In the genomic region with DNA sequence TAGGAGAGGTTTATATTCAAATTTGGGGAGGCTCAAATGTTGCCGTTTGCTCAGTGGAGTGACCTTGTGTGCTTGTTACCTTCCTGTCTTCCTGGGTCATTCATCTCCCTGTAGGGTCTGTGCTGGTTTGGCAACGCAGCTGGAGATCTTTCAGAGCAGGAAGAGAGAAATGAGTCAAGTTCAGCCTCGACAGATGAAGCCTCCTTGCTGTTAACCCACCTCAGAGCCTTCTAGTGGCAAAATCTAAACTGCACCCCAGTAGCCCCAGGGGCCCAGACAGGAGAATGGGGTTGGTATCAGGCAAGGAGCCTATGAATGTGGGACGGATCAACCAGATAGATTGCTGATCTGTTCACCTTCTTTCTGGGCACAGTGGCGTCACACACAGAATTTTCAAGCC, we compare ENCODE assay signal across 22 cellular contexts.
"Had no signal": no experiment of that assay in that cellular context is flagged by ENCODE, and none has a peak within 500 bp of the region (broad histone marks: within the 10 kb centered on the region; RNA-seq: fewer than 3 reads in every experiment).

No MANE protein-coding gene starts in this region.

- H3K4me3 Mint-ChIP-seq: activated CD4-positive, alpha-beta memory T cell treated with anti-CD3 and anti-CD28 coated beads for 36 hours; mesothelial cell of epicardium; naive thymus-derived CD8-positive, alpha-beta T cell; neural progenitor cell; stimulated activated naive CD8-positive, alpha-beta T cell treated with anti-CD3 and anti-CD28 coated beads, Interleukin-15, Interleukin-2, amounts not matched to agents 100 ng/mL and 50 ng/mL, for 24 hours had no signal

- H3K4me1 ChIP-seq: body of pancreas, left lung, neural progenitor cell, transverse colon had no signal

- H3K4me2 ChIP-seq: neural progenitor cell had no signal

- H3K27ac ChIP-seq: body of pancreas, left lung, neural progenitor cell, transverse colon had no signal

- H3K9me3 ChIP-seq: body of pancreas, left lung, transverse colon had no signal

- H3K4me3 ChIP-seq: body of pancreas, left lung, lung, neural progenitor cell, transverse colon had no signal

- H3K27me3 ChIP-seq: body of pancreas, left lung, neural progenitor cell, transverse colon had no signal

- H3K27me3 Mint-ChIP-seq: activated CD4-positive, alpha-beta memory T cell treated with anti-CD3 and anti-CD28 coated beads for 36 hours; naive thymus-derived CD8-positive, alpha-beta T cell; stimulated activated naive CD8-positive, alpha-beta T cell treated with anti-CD3 and anti-CD28 coated beads, Interleukin-15, Interleukin-2, amounts not matched to agents 100 ng/mL and 50 ng/mL, for 24 hours had no signal

- H2AFZ ChIP-seq: neural progenitor cell had no signal

- ATAC-seq: body of pancreas; esophagus mucosa; left lung; naive thymus-derived CD8-positive, alpha-beta T cell had no signal

- H3K4me1 Mint-ChIP-seq: mesothelial cell of epicardium had no signal

- H3K36me3 ChIP-seq: left lung, neural progenitor cell, transverse colon had no signal

- H3K36me3 Mint-ChIP-seq: activated CD4-positive, alpha-beta memory T cell treated with anti-CD3 and anti-CD28 coated beads for 36 hours; mesothelial cell of epicardium; naive thymus-derived CD8-positive, alpha-beta T cell; neural progenitor cell had no signal

- DNase-seq: activated CD4-positive, alpha-beta memory T cell treated with anti-CD3 and anti-CD28 coated beads for 36 hours; activated CD4-positive, alpha-beta T cell treated with anti-CD3 and anti-CD28 coated beads for 1 hour; activated naive CD4-positive, alpha-beta T cell treated with anti-CD3 and anti-CD28 coated beads, Interleukin-2, amount 50 U/mL, for 16 hours; activated T-cell treated with anti-CD3 and anti-CD28 coated beads, Interleukin-2, amount 50 U/mL, for 1 hour; anterior cingulate cortex; body of pancreas; caudate nucleus; effector memory CD4-positive, alpha-beta T cell; glutamatergic neuron; hippocampal formation; kidney glomerular epithelial cell; left lung; naive thymus-derived CD8-positive, alpha-beta T cell; stimulated activated CD4-positive, alpha-beta T cell treated with anti-CD3 and anti-CD28 coated beads, Interleukin-4, amount 100 ng/mL, for 1 hour; T-helper 9 cell; transverse colon had no signal

- H3K9me3 Mint-ChIP-seq: activated CD4-positive, alpha-beta memory T cell treated with anti-CD3 and anti-CD28 coated beads for 36 hours; mesothelial cell of epicardium; naive thymus-derived CD8-positive, alpha-beta T cell; neural progenitor cell; stimulated activated naive CD8-positive, alpha-beta T cell treated with anti-CD3 and anti-CD28 coated beads, Interleukin-15, Interleukin-2, amounts not matched to agents 100 ng/mL and 50 ng/mL, for 24 hours had no signal

- H3K27ac Mint-ChIP-seq: activated CD4-positive, alpha-beta memory T cell treated with anti-CD3 and anti-CD28 coated beads for 36 hours; mesothelial cell of epicardium; neural progenitor cell; progenitor cell of endocrine pancreas; stimulated activated naive CD8-positive, alpha-beta T cell treated with anti-CD3 and anti-CD28 coated beads, Interleukin-15, Interleukin-2, amounts not matched to agents 100 ng/mL and 50 ng/mL, for 24 hours had no signal
